Comparison of ENCODE assay signal across 8 cellular contexts in the genomic region with DNA sequence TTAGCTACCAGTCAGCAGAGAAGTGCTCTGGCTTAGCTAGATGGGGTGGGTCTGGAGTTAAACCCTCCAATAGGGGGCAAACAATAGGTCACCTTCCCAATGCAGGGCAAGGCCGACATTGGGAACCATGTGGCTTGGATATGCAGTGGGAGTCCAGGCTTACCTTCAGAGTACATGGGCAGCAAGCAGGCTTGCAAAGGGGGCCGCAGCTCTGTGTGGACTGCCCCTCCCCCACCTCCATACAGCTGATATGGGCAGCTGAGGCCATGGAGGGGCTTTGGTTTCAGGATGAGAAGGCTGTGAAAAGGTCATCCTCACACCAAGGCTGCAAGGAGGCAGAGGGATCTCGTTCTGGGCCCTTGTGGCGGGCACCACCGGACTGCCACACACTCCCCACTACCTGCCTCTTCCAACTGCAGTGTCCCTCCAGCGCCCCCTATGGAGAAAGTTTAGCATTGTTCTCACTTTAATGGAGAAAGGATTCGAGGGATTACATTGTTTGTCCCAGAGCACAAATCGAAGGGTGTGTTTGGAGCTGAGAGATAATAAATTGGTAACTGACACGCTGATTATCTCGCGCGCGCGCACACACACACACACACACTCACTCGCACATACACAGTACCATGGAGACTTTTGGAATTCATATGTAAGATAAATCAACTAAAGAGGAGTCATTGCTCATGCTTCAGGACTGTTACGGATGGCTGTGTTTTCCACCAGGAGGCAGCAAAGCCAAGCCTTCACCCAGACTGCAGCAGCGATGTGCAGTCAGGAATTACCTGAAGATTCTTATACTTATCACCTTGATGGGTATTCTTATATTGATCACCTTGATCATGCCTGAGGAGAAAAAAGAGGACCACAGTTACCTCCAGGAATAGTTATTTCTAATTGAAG. TPM values are rescaled to one million over a fixed set of nuclear protein-coding genes. Genes with fewer than 3 reads are reported as not detected.
DNase-seq lines count a peak whose midpoint lies in the region; TF ChIP-seq lines count a peak whose summit lies in the region.

No MANE protein-coding gene starts in this region.

- TF ChIP-seq EP300 in esophagus muscularis mucosa (IDR thresholded peaks at IDR 0.05), result no peak

- CTCF ChIA-PET in MCF 10A (lab: Yijun Ruan, JAX), result interaction anchor here (0.6 to 13.2 kb wide), 106 partner anchors 8 to 762 kb away, joined by 3 to 479 read pairs (median 4); a partner anchor contains a TSS

- H3K27me3 Mint-ChIP-seq in MCF 10A (ENCODE audit: insufficient read depth, unreplicated experiment), result no peaks in the 10 kb centered on the region

- DNase-seq in MCF 10A (ENCODE audit: unreplicated experiment) (peak; percentile 90), breast epithelium (ENCODE audit: low spot score in 2 of 2) (no peak), NCI-H226 (peak; percentile 30), esophagus muscularis mucosa (ENCODE audit: extremely low spot score) (peak; percentile 66), islet precursor cell (no peak), NCI-H510A (lab: John Stamatoyannopoulos, UW) (no peak), putamen (ENCODE audit: low spot score) (no peak), NCI-H1105 (lab: John Stamatoyannopoulos, UW) (no peak)

- no TSS peak for BruUV-seq in MCF 10A (replicated peaks; lab: Mats Ljungman, UMichigan)

- POLR2A ChIA-PET in MCF 10A (lab: Yijun Ruan, JAX), result interaction anchor here (0.7 to 1.6 kb wide), 8 partner anchors 55 to 352 kb away, joined by 3 to 8 read pairs (median 4); no protein-coding TSS in a partner anchor

- WGBS in esophagus muscularis mucosa, result 63% methylated on average over 17 of the region's 17 CpGs

- H3K27ac ChIP-seq in breast epithelium (no peak overlapping the region), esophagus muscularis mucosa (replicated peaks in 1 of 4) (no peak overlapping the region)

- intact Hi-C loops in MCF 10A (cut with micrococcal nuclease), result loop anchor here (1.0 to 10.0 kb wide), 9 partner anchors 35 to 414 kb away; no protein-coding TSS in a partner anchor
- intact Hi-C loops in breast epithelium (cut with DNase I; ENCODE audit: low total_unique reads), result no loop called here
- intact Hi-C loops in esophagus muscularis mucosa (cut with DNase I), result loop anchor here (1.0 kb wide), 1 partner anchor 55 kb away; no protein-coding TSS in a partner anchor

- H3K4me1 ChIP-seq in breast epithelium (no peaks in the 10 kb centered on the region), esophagus muscularis mucosa (peaks cover 0 to 5% (median 0%) of the 10 kb centered on the region in 4 donors)

- no peaks in the 10 kb centered on the region for H3K36me3 Mint-ChIP-seq in MCF 10A (ENCODE audit: insufficient read depth, unreplicated experiment)

- TF ChIP-seq POLR2A in breast epithelium (IDR thresholded peaks at IDR 0.05) (no peak), esophagus muscularis mucosa (IDR thresholded peaks at IDR 0.05; ENCODE audit: low read depth) (no peak)

- TF ChIP-seq CTCF in MCF 10A (IDR thresholded peaks at IDR 0.05; ENCODE audit: unreplicated experiment) (peak; percentile 73), breast epithelium (IDR thresholded peaks at IDR 0.05) (no peak), esophagus muscularis mucosa (IDR thresholded peaks at IDR 0.05) (peak; percentile 53 to 56 (median 55))

- H3K27ac Mint-ChIP-seq in MCF 10A (ENCODE audit: low read depth, unreplicated experiment), result peak overlapping the region; percentile 5

- H3K4me3 ChIP-seq in breast epithelium, result no peak overlapping the region
- no peak overlapping the region for H3K4me3 ChIP-seq in esophagus muscularis mucosa

- H3K27me3 ChIP-seq in breast epithelium (no peaks in the 10 kb centered on the region), esophagus muscularis mucosa (no peaks in the 10 kb centered on the region)

- peak overlapping the region; percentile 43 for H3K4me3 Mint-ChIP-seq in MCF 10A (ENCODE audit: unreplicated experiment)

- H3K9me3 Mint-ChIP-seq in MCF 10A (ENCODE audit: unreplicated experiment), result no peaks in the 10 kb centered on the region

- H3K4me1 Mint-ChIP-seq in MCF 10A (ENCODE audit: insufficient read depth, unreplicated experiment), result peaks cover 20% of the 10 kb centered on the region

- H3K36me3 ChIP-seq in breast epithelium (no peaks in the 10 kb centered on the region), esophagus muscularis mucosa (no peaks in the 10 kb centered on the region)

- H3K9me3 ChIP-seq in breast epithelium (no peaks in the 10 kb centered on the region), esophagus muscularis mucosa (no peaks in the 10 kb centered on the region)

RNA-seq across cellular contexts. Expression of a gene that starts 7.0 kb away (rescaled TPM):
- total RNA-seq in MCF 10A (2022), result not detected in 2 replicates
- total RNA-seq in breast epithelium, result not detected
- not detected for total RNA-seq in esophagus muscularis mucosa

RNA-seq across cellular contexts. Expression of a gene that starts 11.3 kb away (rescaled TPM):
- total RNA-seq in MCF 10A (2022) (not detected in 2 replicates), breast epithelium (not detected), esophagus muscularis mucosa (not detected)

RNA-seq across cellular contexts. Expression of a gene that starts 28.4 kb away (rescaled TPM):
- total RNA-seq in MCF 10A (2022) (not detected in 2 replicates), breast epithelium (not detected), esophagus muscularis mucosa (not detected)

RNA-seq across cellular contexts. Expression of a gene that starts 37.3 kb away (rescaled TPM):
- total RNA-seq in MCF 10A (2022), result 0.33 and 0.56 TPM in 2 replicates
- total RNA-seq in breast epithelium, result not detected
- total RNA-seq in esophagus muscularis mucosa, result not detected

RNA-seq across cellular contexts. Expression of a gene that starts 43.8 kb away (rescaled TPM):
- total RNA-seq in MCF 10A (2022) (not detected in 2 replicates), breast epithelium (not detected), esophagus muscularis mucosa (not detected)

Comparison
In these comparisons a context has a peak if more than half of its experiments do, and no peak if none do; other contexts are left out.
1. DNase-seq: peak in MCF 10A (single experiment), NCI-H226 (single experiment) and esophagus muscularis mucosa (single experiment); none in breast epithelium (0 of 2), islet precursor cell (single experiment), NCI-H510A (single experiment), putamen (single experiment) and NCI-H1105 (single experiment).
2. CTCF ChIP-seq: peak in MCF 10A (single experiment) and esophagus muscularis mucosa (3 of 3); none in breast epithelium (0 of 3).